ENCODE assay signal across 21 cellular contexts in the genomic region with DNA sequence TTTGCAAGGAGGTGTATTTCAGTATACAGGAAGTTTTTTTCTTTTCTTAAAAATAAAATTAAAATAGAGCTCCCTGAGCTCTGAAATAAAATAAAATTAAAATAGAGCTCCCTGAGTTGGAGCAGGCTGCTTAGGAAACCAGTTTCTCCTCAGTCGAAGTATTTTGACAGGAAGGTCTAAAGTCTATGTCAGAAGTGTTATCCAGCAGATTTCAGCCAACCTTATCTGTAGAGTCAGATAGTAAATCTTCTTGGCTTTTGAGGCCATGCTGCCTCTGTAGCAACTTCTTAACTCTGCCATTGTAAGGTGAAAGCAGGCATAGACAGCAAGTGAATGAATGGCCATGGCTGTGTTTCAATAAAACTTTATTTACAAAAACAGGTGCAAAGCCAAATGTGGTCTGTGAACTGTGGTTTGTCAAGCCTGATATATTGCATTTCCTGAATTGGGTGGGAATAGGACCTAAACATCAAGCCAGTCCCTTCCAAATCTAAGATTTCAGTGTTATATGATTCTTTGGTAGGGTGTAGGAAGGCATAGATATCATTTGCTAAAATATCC. TPM values are rescaled to one million over a fixed set of nuclear protein-coding genes. Genes with fewer than 3 reads are reported as not detected.
"Had no signal": no experiment of that assay in that cellular context is flagged by ENCODE, and none has a peak within 500 bp of the region (broad histone marks: within the 10 kb centered on the region; RNA-seq: fewer than 3 reads in every experiment).

No MANE protein-coding gene starts in this region.

- H3K27ac ChIP-seq: esophagus squamous epithelium, foreskin keratinocyte, ovary, right atrium auricular region, sigmoid colon, skin epidermis had no signal

- H3K9me3 ChIP-seq: esophagus squamous epithelium, ovary, right atrium auricular region, sigmoid colon had no signal

- H3K4me3 ChIP-seq: esophagus squamous epithelium, ovary, right atrium auricular region, sigmoid colon, skin epidermis had no signal

- FAIRE-seq: colon, kidney had no signal

- H3K36me3 ChIP-seq: esophagus squamous epithelium, ovary, right atrium auricular region, sigmoid colon had no signal

- DNase-seq: esophagus squamous epithelium; foreskin keratinocyte; kidney; left cardiac atrium; left ventricle myocardium superior; naive thymus-derived CD8-positive, alpha-beta T cell; ovary; sigmoid colon; stimulated activated CD4-positive, alpha-beta T cell treated with anti-CD3 and anti-CD28 coated beads, Interleukin-12 subunit alpha, Interleukin-12 subunit beta, amount 100 ng/mL, for 4 hours; stimulated activated naive CD4-positive, alpha-beta T cell treated with Interleukin-2 at 50 U/mL for 16 hours; trophoblast cell had no signal

- H3K4me1 ChIP-seq: esophagus squamous epithelium, foreskin keratinocyte, sigmoid colon had no signal

- H3K27me3 ChIP-seq: esophagus squamous epithelium, foreskin keratinocyte, right atrium auricular region, sigmoid colon had no signal

- ATAC-seq: foreskin keratinocyte; left cardiac atrium; left ventricle myocardium superior; naive thymus-derived CD8-positive, alpha-beta T cell had no signal

RNA-seq across cellular contexts. Expression of gene KLKB1, which starts 9.5 kb away (rescaled TPM):
- total RNA-seq: epithelial cell of proximal tubule, foreskin keratinocyte, mesenteric fat pad had no signal
- polyA plus RNA-seq: foreskin keratinocyte; naive thymus-derived CD8-positive, alpha-beta T cell; neural cell had no signal

RNA-seq across cellular contexts. Expression of gene F11, which starts 48.2 kb away (rescaled TPM):
- total RNA-seq: epithelial cell of proximal tubule; esophagus squamous epithelium; foreskin keratinocyte; left cardiac atrium; lung microvascular endothelial cell; mesenteric fat pad; mononuclear cell; naive thymus-derived CD8-positive, alpha-beta T cell; right atrium auricular region; urinary bladder had no signal
- polyA plus RNA-seq: foreskin keratinocyte; naive thymus-derived CD8-positive, alpha-beta T cell; neural cell; thymus had no signal
